In genomic region chr7:54722502-54722901, GRCh38 we compare ENCODE assay signal across 7 cellular contexts.
"Had no signal": no experiment of that assay in that cellular context is flagged by ENCODE, and none has a peak within 500 bp of the region (broad histone marks: within the 10 kb centered on the region; RNA-seq: fewer than 3 reads in every experiment).

No MANE protein-coding gene starts in this region.

- DNase-seq: GOT3, H9, HCEC 1CT, HFFc6, IMR-90, KG1 had no signal

- H3K4me1 Mint-ChIP-seq: H9 had no signal

- H3K4me3 ChIP-seq: K562 had no signal

- H3K4me3 Mint-ChIP-seq: H9, HFFc6 had no signal

- H3K27ac Mint-ChIP-seq: H9, HFFc6 had no signal

- H3K9me3 Mint-ChIP-seq: HFFc6 had no signal
